ENCODE assay signal across 1 cellular context in genomic region chr16:50371036-50371716, GRCh38.
TF ChIP-seq lines count a peak whose summit lies in the region.

No MANE protein-coding gene starts in this region.

TF ChIP-seq in HepG2, 621 proteins besides CTCF, POLR2A, EP300 and RAD21 (continued from another document and continues in another):
- TF ChIP-seq PREB (CRISPR knock-in tag; IDR thresholded peaks at IDR 0.05) (no peak), NFKBIZ (CRISPR knock-in tag; IDR thresholded peaks at IDR 0.05) (no peak), HINFP (CRISPR knock-in tag; IDR thresholded peaks at IDR 0.05; ENCODE audit: low read depth) (no peak), SIX4 (CRISPR knock-in tag; IDR thresholded peaks at IDR 0.05) (no peak), TRIM24 (CRISPR knock-in tag; IDR thresholded peaks at IDR 0.05) (no peak), TBX3 (IDR thresholded peaks at IDR 0.05; ENCODE audit: borderline replicate concordance) (no peak), PBX3 (CRISPR knock-in tag; IDR thresholded peaks at IDR 0.05; ENCODE audit: borderline replicate concordance) (no peak), SMAD9 (CRISPR knock-in tag; IDR thresholded peaks at IDR 0.05) (no peak), ZNF275 (CRISPR knock-in tag; IDR thresholded peaks at IDR 0.05; ENCODE audit: borderline replicate concordance) (no peak), HNRNPH1 (optimal IDR thresholded peaks at IDR 0.05; ENCODE audit: low read depth, low read length) (no peak), ERF (CRISPR knock-in tag; IDR thresholded peaks at IDR 0.05) (no peak), ZSCAN29 (CRISPR knock-in tag; conservative IDR thresholded peaks at IDR 0.05) (no peak), HNF1A (IDR thresholded peaks at IDR 0.05; ENCODE audit: low read depth) (no peak), HNF1A (CRISPR knock-in tag; IDR thresholded peaks at IDR 0.05; ENCODE audit: borderline replicate concordance) (no peak), USF2 (IDR thresholded peaks at IDR 0.05; ENCODE audit: low read depth, low read length) (no peak), USF2 (CRISPR knock-in tag; IDR thresholded peaks at IDR 0.05; ENCODE audit: borderline replicate concordance) (no peak), ZNF781 (CRISPR knock-in tag; IDR thresholded peaks at IDR 0.05; ENCODE audit: borderline replicate concordance, not compliant biosample characterization) (no peak), MXD3 (CRISPR knock-in tag; IDR thresholded peaks at IDR 0.05) (no peak), ZFP1 (CRISPR knock-in tag; IDR thresholded peaks at IDR 0.05) (no peak), DZIP1 (CRISPR knock-in tag; IDR thresholded peaks at IDR 0.05) (no peak), ZNF44 (CRISPR knock-in tag; IDR thresholded peaks at IDR 0.05) (no peak), GRHL1 (CRISPR knock-in tag; conservative IDR thresholded peaks at IDR 0.05) (no peak), ZFX (CRISPR knock-in tag; IDR thresholded peaks at IDR 0.05; ENCODE audit: low read depth) (no peak; the same call in 1 of the 2 replicates), ESRRA (CRISPR knock-in tag; IDR thresholded peaks at IDR 0.05; ENCODE audit: low read depth) (peak; percentile 70; the same call in 1 of the 2 replicates), ZNF274 (CRISPR knock-in tag; IDR thresholded peaks at IDR 0.05) (no peak), ARID5B (CRISPR knock-in tag; IDR thresholded peaks at IDR 0.05) (peak; percentile 53; the same call in 1 of the 2 replicates), ZNF329 (CRISPR knock-in tag; IDR thresholded peaks at IDR 0.05; ENCODE audit: low read depth) (no peak), HMG20B (CRISPR knock-in tag; conservative IDR thresholded peaks at IDR 0.05) (no peak), HOXA3 (CRISPR knock-in tag; IDR thresholded peaks at IDR 0.05) (0 out of 2 replicates have a peak, but pooled peaks have one; percentile 25), ZNF484 (CRISPR knock-in tag; IDR thresholded peaks at IDR 0.05; ENCODE audit: borderline replicate concordance, low read depth) (no peak), ZFP36L2 (CRISPR knock-in tag; IDR thresholded peaks at IDR 0.05) (no peak), IRX3 (CRISPR knock-in tag; IDR thresholded peaks at IDR 0.05; ENCODE audit: borderline replicate concordance, low read depth) (no peak), MXI1 (IDR thresholded peaks at IDR 0.05; ENCODE audit: borderline replicate concordance, low read depth, low read length) (no peak), SRSF9 (IDR thresholded peaks at IDR 0.05; ENCODE audit: borderline replicate concordance, insufficient read depth, low read depth, low read length, poor library complexity, severe bottlenecking) (no peak), NFIC (IDR thresholded peaks at IDR 0.05; ENCODE audit: low read length) (no peak), REL (CRISPR knock-in tag; conservative IDR thresholded peaks at IDR 0.05) (no peak), HOXD1 (CRISPR knock-in tag; IDR thresholded peaks at IDR 0.05) (no peak), ARHGAP35 (CRISPR knock-in tag; IDR thresholded peaks at IDR 0.05; ENCODE audit: borderline replicate concordance) (no peak), ZBTB25 (CRISPR knock-in tag; IDR thresholded peaks at IDR 0.05) (no peak)
